1 cellular context compared by ENCODE assay signal in the genomic region with DNA sequence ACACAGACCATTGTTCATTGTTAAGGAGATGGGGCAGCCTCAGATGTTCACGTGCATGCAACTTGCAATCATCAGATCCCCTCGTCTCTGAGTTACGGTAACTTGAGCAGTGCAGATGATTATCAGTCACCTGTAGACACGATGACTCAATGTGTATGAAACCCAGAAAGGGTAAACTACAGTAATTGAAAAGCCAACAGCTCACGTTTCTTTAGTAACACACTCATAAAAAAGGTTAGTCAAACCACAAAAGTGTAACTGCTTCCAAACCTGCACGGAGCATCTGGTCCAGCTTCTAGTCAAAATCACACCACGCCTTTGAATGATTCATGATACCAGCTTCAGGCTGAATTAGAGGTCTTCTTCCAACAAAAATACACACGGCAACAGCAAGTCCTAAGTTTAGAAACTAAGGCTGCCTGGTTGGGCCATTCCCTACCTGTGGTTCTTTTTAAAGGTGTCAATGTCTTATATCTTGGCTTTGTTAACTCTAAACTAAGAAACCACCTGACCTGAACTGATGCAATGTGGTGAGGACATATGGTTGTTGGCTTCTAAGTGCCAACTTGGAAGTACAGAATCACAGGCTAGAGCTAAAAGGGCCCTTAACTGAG.
TF ChIP-seq lines count a peak whose summit lies in the region.

No MANE protein-coding gene starts in this region.

TF ChIP-seq in HEK293, 187 proteins besides CTCF, POLR2A, EP300 and RAD21 (continued from another document and continues in another):
- TF ChIP-seq, protein P1, sequence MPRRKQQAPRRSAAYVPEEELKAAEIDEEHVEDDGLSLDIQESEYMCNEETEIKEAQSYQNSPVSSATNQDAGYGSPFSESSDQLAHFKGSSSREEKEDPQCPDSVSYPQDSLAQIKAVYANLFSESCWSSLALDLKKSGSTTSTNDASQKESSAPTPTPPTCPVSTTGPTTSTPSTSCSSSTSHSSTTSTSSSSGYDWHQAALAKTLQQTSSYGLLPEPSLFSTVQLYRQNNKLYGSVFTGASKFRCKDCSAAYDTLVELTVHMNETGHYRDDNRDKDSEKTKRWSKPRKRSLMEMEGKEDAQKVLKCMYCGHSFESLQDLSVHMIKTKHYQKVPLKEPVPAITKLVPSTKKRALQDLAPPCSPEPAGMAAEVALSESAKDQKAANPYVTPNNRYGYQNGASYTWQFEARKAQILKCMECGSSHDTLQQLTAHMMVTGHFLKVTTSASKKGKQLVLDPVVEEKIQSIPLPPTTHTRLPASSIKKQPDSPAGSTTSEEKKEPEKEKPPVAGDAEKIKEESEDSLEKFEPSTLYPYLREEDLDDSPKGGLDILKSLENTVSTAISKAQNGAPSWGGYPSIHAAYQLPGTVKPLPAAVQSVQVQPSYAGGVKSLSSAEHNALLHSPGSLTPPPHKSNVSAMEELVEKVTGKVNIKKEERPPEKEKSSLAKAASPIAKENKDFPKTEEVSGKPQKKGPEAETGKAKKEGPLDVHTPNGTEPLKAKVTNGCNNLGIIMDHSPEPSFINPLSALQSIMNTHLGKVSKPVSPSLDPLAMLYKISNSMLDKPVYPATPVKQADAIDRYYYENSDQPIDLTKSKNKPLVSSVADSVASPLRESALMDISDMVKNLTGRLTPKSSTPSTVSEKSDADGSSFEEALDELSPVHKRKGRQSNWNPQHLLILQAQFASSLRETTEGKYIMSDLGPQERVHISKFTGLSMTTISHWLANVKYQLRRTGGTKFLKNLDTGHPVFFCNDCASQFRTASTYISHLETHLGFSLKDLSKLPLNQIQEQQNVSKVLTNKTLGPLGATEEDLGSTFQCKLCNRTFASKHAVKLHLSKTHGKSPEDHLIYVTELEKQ (tag by site-specific recombination; IDR thresholded peaks at IDR 0.05; ENCODE audit: borderline replicate concordance): peak; percentile 100
- TF ChIP-seq HOXC10 (CRISPR knock-in tag; IDR thresholded peaks at IDR 0.05): no peak
- peak; percentile 85 for TF ChIP-seq KLF1 (tag by site-specific recombination; IDR thresholded peaks at IDR 0.05)
- peak; percentile 64 for TF ChIP-seq SP3 (tag by site-specific recombination; IDR thresholded peaks at IDR 0.05)
- TF ChIP-seq ZNF140 (tag by site-specific recombination; IDR thresholded peaks at IDR 0.05): no peak
- peak; percentile 68; the same call in 1 of the 2 replicates for TF ChIP-seq ZNF792 (tag by site-specific recombination; IDR thresholded peaks at IDR 0.05)
- TF ChIP-seq KLF9 (tag by site-specific recombination; IDR thresholded peaks at IDR 0.05; ENCODE audit: low read depth): peak; percentile 51; the same call in 1 of the 2 replicates
- TF ChIP-seq, protein P2, sequence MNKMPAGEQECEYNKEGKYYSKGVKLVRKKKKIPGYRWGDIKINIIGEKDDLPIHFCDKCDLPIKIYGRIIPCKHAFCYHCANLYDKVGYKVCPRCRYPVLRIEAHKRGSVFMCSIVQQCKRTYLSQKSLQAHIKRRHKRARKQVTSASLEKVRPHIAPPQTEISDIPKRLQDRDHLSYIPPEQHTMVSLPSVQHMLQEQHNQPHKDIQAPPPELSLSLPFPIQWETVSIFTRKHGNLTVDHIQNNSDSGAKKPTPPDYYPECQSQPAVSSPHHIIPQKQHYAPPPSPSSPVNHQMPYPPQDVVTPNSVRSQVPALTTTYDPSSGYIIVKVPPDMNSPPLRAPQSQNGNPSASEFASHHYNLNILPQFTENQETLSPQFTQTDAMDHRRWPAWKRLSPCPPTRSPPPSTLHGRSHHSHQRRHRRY (tag by site-specific recombination; IDR thresholded peaks at IDR 0.05): no peak
- TF ChIP-seq ZNF202 (tag by site-specific recombination; IDR thresholded peaks at IDR 0.05; ENCODE audit: borderline replicate concordance): no peak
- peak; percentile 79 for TF ChIP-seq ZNF610 (tag by site-specific recombination; IDR thresholded peaks at IDR 0.05; ENCODE audit: borderline replicate concordance)
- TF ChIP-seq KLF16 (tag by site-specific recombination; IDR thresholded peaks at IDR 0.05): peak; percentile 61; the same call in 1 of the 2 replicates
- no peak for TF ChIP-seq ZNF677 (tag by site-specific recombination; IDR thresholded peaks at IDR 0.05)
- TF ChIP-seq, protein P3, sequence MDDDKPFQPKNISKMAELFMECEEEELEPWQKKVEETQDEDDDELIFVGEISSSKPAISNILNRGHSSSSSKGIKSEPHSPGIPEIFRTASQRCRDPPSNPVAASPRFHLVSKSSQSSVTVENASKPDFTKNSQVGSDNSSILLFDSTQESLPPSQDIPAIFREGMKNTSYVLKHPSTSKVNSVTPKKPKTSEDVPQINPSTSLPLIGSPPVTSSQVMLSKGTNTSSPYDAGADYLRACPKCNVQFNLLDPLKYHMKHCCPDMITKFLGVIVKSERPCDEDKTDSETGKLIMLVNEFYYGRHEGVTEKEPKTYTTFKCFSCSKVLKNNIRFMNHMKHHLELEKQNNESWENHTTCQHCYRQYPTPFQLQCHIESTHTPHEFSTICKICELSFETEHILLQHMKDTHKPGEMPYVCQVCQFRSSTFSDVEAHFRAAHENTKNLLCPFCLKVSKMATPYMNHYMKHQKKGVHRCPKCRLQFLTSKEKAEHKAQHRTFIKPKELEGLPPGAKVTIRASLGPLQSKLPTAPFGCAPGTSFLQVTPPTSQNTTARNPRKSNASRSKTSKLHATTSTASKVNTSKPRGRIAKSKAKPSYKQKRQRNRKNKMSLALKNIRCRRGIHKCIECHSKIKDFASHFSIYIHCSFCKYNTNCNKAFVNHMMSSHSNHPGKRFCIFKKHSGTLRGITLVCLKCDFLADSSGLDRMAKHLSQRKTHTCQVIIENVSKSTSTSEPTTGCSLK (tag by site-specific recombination; IDR thresholded peaks at IDR 0.05): no peak
- no peak for TF ChIP-seq ZNF155 (tag by site-specific recombination; IDR thresholded peaks at IDR 0.05)
- no peak for TF ChIP-seq ZNF138 (tag by site-specific recombination; IDR thresholded peaks at IDR 0.05; ENCODE audit: borderline replicate concordance)
- TF ChIP-seq SP7 (tag by site-specific recombination; IDR thresholded peaks at IDR 0.05): peak; percentile 100
- TF ChIP-seq ZXDB (tag by site-specific recombination; IDR thresholded peaks at IDR 0.05): peak; percentile 97
- TF ChIP-seq, protein P4, sequence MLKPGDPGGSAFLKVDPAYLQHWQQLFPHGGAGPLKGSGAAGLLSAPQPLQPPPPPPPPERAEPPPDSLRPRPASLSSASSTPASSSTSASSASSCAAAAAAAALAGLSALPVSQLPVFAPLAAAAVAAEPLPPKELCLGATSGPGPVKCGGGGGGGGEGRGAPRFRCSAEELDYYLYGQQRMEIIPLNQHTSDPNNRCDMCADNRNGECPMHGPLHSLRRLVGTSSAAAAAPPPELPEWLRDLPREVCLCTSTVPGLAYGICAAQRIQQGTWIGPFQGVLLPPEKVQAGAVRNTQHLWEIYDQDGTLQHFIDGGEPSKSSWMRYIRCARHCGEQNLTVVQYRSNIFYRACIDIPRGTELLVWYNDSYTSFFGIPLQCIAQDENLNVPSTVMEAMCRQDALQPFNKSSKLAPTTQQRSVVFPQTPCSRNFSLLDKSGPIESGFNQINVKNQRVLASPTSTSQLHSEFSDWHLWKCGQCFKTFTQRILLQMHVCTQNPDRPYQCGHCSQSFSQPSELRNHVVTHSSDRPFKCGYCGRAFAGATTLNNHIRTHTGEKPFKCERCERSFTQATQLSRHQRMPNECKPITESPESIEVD (tag by site-specific recombination; IDR thresholded peaks at IDR 0.05): peak; percentile 95
- TF ChIP-seq, protein P5, sequence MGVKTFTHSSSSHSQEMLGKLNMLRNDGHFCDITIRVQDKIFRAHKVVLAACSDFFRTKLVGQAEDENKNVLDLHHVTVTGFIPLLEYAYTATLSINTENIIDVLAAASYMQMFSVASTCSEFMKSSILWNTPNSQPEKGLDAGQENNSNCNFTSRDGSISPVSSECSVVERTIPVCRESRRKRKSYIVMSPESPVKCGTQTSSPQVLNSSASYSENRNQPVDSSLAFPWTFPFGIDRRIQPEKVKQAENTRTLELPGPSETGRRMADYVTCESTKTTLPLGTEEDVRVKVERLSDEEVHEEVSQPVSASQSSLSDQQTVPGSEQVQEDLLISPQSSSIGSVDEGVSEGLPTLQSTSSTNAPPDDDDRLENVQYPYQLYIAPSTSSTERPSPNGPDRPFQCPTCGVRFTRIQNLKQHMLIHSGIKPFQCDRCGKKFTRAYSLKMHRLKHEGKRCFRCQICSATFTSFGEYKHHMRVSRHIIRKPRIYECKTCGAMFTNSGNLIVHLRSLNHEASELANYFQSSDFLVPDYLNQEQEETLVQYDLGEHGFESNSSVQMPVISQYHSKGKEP (tag by site-specific recombination; IDR thresholded peaks at IDR 0.05): peak; percentile 98
- TF ChIP-seq, protein P6, sequence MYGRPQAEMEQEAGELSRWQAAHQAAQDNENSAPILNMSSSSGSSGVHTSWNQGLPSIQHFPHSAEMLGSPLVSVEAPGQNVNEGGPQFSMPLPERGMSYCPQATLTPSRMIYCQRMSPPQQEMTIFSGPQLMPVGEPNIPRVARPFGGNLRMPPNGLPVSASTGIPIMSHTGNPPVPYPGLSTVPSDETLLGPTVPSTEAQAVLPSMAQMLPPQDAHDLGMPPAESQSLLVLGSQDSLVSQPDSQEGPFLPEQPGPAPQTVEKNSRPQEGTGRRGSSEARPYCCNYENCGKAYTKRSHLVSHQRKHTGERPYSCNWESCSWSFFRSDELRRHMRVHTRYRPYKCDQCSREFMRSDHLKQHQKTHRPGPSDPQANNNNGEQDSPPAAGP (tag by site-specific recombination; IDR thresholded peaks at IDR 0.05): peak; percentile 99
- TF ChIP-seq, protein P7, sequence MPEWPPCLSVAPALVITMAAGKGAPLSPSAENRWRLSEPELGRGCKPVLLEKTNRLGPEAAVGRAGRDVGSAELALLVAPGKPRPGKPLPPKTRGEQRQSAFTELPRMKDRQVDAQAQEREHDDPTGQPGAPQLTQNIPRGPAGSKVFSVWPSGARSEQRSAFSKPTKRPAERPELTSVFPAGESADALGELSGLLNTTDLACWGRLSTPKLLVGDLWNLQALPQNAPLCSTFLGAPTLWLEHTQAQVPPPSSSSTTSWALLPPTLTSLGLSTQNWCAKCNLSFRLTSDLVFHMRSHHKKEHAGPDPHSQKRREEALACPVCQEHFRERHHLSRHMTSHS (tag by site-specific recombination; IDR thresholded peaks at IDR 0.05): no peak
- TF ChIP-seq ZNF701 (tag by site-specific recombination; IDR thresholded peaks at IDR 0.05): no peak
- no peak for TF ChIP-seq ZNF571 (tag by site-specific recombination; IDR thresholded peaks at IDR 0.05)
- TF ChIP-seq, protein P8, sequence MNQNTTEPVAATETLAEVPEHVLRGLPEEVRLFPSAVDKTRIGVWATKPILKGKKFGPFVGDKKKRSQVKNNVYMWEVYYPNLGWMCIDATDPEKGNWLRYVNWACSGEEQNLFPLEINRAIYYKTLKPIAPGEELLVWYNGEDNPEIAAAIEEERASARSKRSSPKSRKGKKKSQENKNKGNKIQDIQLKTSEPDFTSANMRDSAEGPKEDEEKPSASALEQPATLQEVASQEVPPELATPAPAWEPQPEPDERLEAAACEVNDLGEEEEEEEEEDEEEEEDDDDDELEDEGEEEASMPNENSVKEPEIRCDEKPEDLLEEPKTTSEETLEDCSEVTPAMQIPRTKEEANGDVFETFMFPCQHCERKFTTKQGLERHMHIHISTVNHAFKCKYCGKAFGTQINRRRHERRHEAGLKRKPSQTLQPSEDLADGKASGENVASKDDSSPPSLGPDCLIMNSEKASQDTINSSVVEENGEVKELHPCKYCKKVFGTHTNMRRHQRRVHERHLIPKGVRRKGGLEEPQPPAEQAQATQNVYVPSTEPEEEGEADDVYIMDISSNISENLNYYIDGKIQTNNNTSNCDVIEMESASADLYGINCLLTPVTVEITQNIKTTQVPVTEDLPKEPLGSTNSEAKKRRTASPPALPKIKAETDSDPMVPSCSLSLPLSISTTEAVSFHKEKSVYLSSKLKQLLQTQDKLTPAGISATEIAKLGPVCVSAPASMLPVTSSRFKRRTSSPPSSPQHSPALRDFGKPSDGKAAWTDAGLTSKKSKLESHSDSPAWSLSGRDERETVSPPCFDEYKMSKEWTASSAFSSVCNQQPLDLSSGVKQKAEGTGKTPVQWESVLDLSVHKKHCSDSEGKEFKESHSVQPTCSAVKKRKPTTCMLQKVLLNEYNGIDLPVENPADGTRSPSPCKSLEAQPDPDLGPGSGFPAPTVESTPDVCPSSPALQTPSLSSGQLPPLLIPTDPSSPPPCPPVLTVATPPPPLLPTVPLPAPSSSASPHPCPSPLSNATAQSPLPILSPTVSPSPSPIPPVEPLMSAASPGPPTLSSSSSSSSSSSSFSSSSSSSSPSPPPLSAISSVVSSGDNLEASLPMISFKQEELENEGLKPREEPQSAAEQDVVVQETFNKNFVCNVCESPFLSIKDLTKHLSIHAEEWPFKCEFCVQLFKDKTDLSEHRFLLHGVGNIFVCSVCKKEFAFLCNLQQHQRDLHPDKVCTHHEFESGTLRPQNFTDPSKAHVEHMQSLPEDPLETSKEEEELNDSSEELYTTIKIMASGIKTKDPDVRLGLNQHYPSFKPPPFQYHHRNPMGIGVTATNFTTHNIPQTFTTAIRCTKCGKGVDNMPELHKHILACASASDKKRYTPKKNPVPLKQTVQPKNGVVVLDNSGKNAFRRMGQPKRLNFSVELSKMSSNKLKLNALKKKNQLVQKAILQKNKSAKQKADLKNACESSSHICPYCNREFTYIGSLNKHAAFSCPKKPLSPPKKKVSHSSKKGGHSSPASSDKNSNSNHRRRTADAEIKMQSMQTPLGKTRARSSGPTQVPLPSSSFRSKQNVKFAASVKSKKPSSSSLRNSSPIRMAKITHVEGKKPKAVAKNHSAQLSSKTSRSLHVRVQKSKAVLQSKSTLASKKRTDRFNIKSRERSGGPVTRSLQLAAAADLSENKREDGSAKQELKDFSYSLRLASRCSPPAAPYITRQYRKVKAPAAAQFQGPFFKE (tag by site-specific recombination; IDR thresholded peaks at IDR 0.05; ENCODE audit: borderline replicate concordance): no peak
- no peak; the same call in none of the 2 replicates for TF ChIP-seq IKZF3 (tag by site-specific recombination; IDR thresholded peaks at IDR 0.05)
- TF ChIP-seq ZFP69B (tag by site-specific recombination; IDR thresholded peaks at IDR 0.05): peak; percentile 72
- peak; percentile 29 for TF ChIP-seq ZBTB20 (tag by site-specific recombination; IDR thresholded peaks at IDR 0.05)
- TF ChIP-seq ZNF670 (tag by site-specific recombination; IDR thresholded peaks at IDR 0.05; ENCODE audit: low read depth): no peak
- TF ChIP-seq ZNF16 (tag by site-specific recombination; IDR thresholded peaks at IDR 0.05; ENCODE audit: low read depth): no peak
- TF ChIP-seq SP2 (tag by site-specific recombination; IDR thresholded peaks at IDR 0.05): peak; percentile 36; the same call in 1 of the 2 replicates
- TF ChIP-seq GLI2 (tag by site-specific recombination; IDR thresholded peaks at IDR 0.05; ENCODE audit: borderline replicate concordance, low read depth): peak; percentile 88
- no peak for TF ChIP-seq ZNF302 (tag by site-specific recombination; IDR thresholded peaks at IDR 0.05; ENCODE audit: low read depth)
- TF ChIP-seq, protein P9, sequence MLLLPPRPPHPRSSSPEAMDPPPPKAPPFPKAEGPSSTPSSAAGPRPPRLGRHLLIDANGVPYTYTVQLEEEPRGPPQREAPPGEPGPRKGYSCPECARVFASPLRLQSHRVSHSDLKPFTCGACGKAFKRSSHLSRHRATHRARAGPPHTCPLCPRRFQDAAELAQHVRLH (tag by site-specific recombination; IDR thresholded peaks at IDR 0.05): peak; percentile 99
